Comparison of ENCODE assay signal across 8 cellular contexts in the genomic region with DNA sequence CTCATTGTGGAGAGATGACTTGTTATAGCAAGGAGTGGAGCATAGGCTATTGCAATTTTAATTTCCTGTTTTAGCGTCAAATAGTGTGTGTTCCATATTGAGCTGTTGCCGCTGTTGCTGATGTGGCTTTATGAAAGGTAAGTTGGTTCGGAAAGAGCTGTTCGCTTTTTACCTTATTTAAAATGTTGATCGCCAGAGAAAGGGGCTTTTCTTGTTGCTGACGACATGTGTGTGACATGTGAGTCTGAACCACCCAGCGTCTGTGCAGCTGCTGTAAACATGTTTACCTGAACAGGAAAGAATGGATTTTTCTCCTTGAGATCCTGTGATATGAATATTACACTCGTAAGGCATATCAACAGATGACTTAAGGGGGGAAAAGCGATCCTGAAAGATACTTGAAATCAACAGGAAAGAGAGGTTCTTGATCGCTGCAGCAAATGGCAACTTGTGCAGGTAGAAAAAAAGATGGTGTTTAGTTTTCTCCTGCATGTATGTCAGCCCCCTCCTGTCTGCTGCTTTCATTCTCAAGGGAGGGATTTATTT. TPM values are rescaled to one million over a fixed set of nuclear protein-coding genes. Genes with fewer than 3 reads are reported as not detected.
DNase-seq lines count a peak whose midpoint lies in the region; ATAC-seq and TF ChIP-seq lines count a peak whose summit lies in the region.

No MANE protein-coding gene starts in this region.

- ATAC-seq in HG02973 (IDR thresholded peaks at IDR 0.05; ENCODE audit: unreplicated experiment) (no peak), GM19467 (IDR thresholded peaks at IDR 0.05; ENCODE audit: unreplicated experiment) (no peak), GM21515 (IDR thresholded peaks at IDR 0.05; ENCODE audit: unreplicated experiment) (no peak)

- CTCF ChIA-PET in Calu3 (lab: Charles Lee), result no interaction called here

- peak overlapping the region; percentile 99 for H3K27ac ChIP-seq in KOPT-K1 (ENCODE audit: low read depth, low read length, poor library complexity, severe bottlenecking)
- peak overlapping the region; percentile 84 for H3K27ac ChIP-seq in thymus (ENCODE audit: low read depth)

- intact Hi-C loops in Calu3 (cut with micrococcal nuclease; ENCODE audit: unreplicated experiment), result loop anchor here (5.0 kb wide), 2 partner anchors 146 to 289 kb away; partner anchors contain the start of gene ZNF438

- no peaks in the 10 kb centered on the region for H3K9me3 Mint-ChIP-seq in Calu3 (ENCODE audit: low read depth, unreplicated experiment)
- no peaks in the 10 kb centered on the region for H3K9me3 Mint-ChIP-seq in activated naive CD8-positive, alpha-beta T cell (ENCODE audit: low read depth)

- H3K4me1 Mint-ChIP-seq in Calu3 (ENCODE audit: low read depth, unreplicated experiment), result peaks cover 27% of the 10 kb centered on the region
- H3K4me1 Mint-ChIP-seq in activated naive CD8-positive, alpha-beta T cell (ENCODE audit: low read depth), result peaks cover 59% of the 10 kb centered on the region

- no peak for TF ChIP-seq CTCF in Calu3 (IDR thresholded peaks at IDR 0.05; ENCODE audit: unreplicated experiment)

- WGBS in thymus, result 3% methylated on average over 10 of the region's 10 CpGs

- TSS peak; percentile 33 for BruUV-seq in Calu3 (replicated peaks; lab: Mats Ljungman, UMichigan)

- no peaks in the 10 kb centered on the region for H3K9me3 ChIP-seq in KOPT-K1 (ENCODE audit: insufficient read depth, low read length, poor library complexity, severe bottlenecking)
- H3K9me3 ChIP-seq in thymus (ENCODE audit: control insufficient read depth), result no peaks in the 10 kb centered on the region

- H3K36me3 Mint-ChIP-seq in Calu3 (ENCODE audit: insufficient read depth, unreplicated experiment), result peaks cover 39% of the 10 kb centered on the region
- H3K36me3 Mint-ChIP-seq in activated naive CD8-positive, alpha-beta T cell, result no peaks in the 10 kb centered on the region

- no peaks in the 10 kb centered on the region for H3K27me3 ChIP-seq in thymus (ENCODE audit: control insufficient read depth, insufficient read depth)

- H3K4me3 Mint-ChIP-seq in Calu3 (ENCODE audit: low read depth, unreplicated experiment), result peak overlapping the region; percentile 83
- H3K4me3 Mint-ChIP-seq in activated naive CD8-positive, alpha-beta T cell, result peak overlapping the region; percentile 93

- DNase-seq in Calu3 (no peak), kidney glomerular epithelial cell (lab: John Stamatoyannopoulos, UW) (peak; percentile 28)

- H3K27ac Mint-ChIP-seq in Calu3 (ENCODE audit: unreplicated experiment), result peak overlapping the region; percentile 60
- peak overlapping the region; percentile 93 for H3K27ac Mint-ChIP-seq in activated naive CD8-positive, alpha-beta T cell

- H3K27me3 Mint-ChIP-seq in Calu3 (ENCODE audit: unreplicated experiment), result no peaks in the 10 kb centered on the region
- no peaks in the 10 kb centered on the region for H3K27me3 Mint-ChIP-seq in activated naive CD8-positive, alpha-beta T cell

- H3K4me3 ChIP-seq in thymus (ENCODE audit: low read length), result peak overlapping the region; percentile 92

- H3K4me1 ChIP-seq in thymus (ENCODE audit: control insufficient read depth, insufficient read depth, low read length), result peaks cover 4% of the 10 kb centered on the region

- no peaks in the 10 kb centered on the region for H3K36me3 ChIP-seq in KOPT-K1 (ENCODE audit: insufficient read depth, low read length)
- H3K36me3 ChIP-seq in thymus (ENCODE audit: control insufficient read depth, insufficient read depth), result no peaks in the 10 kb centered on the region

RNA-seq across cellular contexts. Expression of gene ZEB1, which starts 2.5 kb away (rescaled TPM):
- 7.1 and 10.3 TPM in 2 replicates for total RNA-seq in Calu3 (2022)
- polyA plus RNA-seq in thymus, result 17.8 TPM
